In genomic region chr18:3450358-3451107, GRCh38 we compare ENCODE assay signal across 8 cellular contexts. TPM values are rescaled to one million over a fixed set of nuclear protein-coding genes. Genes with fewer than 3 reads are reported as not detected.
A peak's percentile ranks its signal among the peaks of the same experiment; 100 is the strongest.
DNase-seq lines count a peak whose midpoint lies in the region; ATAC-seq and TF ChIP-seq lines count a peak whose summit lies in the region.

No MANE protein-coding gene starts in this region.

- H3K9me3 Mint-ChIP-seq in chondrocyte (ENCODE audit: low read depth): no peaks in the 10 kb centered on the region

- H3K4me1 Mint-ChIP-seq in chondrocyte (ENCODE audit: low read depth): peaks cover 43% of the 10 kb centered on the region

- ATAC-seq in left lung (no peak), HG03108 (IDR thresholded peaks at IDR 0.05; ENCODE audit: unreplicated experiment) (no peak), HG03354 (IDR thresholded peaks at IDR 0.05; ENCODE audit: poor library complexity, severe bottlenecking, unreplicated experiment) (no peak)

- DNase-seq in activated CD4-positive, alpha-beta T cell treated with anti-CD3 and anti-CD28 coated beads for 1 hour: peak; percentile 63
- DNase-seq in chondrocyte (ENCODE audit: low spot score) (no peak), left lung (peak; percentile 84 to 93)
- peak; percentile 62 for DNase-seq in stimulated activated CD4-positive, alpha-beta T cell treated with anti-CD3 and anti-CD28 coated beads, Interleukin-2, amount 100 ng/mL, for 4 hours (ENCODE audit: low read depth)

- H3K4me1 ChIP-seq in BLaER1 treated with 17β-estradiol and CSF1 and Interleukin-3, amounts not matched to agents 10 nM and 100 nM: peaks cover 25 to 41% (median 31%) of the 10 kb centered on the region in 10 experiments
- H3K4me1 ChIP-seq in left lung: peaks cover 31 to 52% of the 10 kb centered on the region in 2 donors

- H3K27me3 Mint-ChIP-seq in chondrocyte (ENCODE audit: low read depth): no peaks in the 10 kb centered on the region

- TF ChIP-seq CTCF in chondrocyte (IDR thresholded peaks at IDR 0.05): no peak
- TF ChIP-seq CTCF in left lung (IDR thresholded peaks at IDR 0.05): no peak

- intact Hi-C loops in left lung (cut with DNase I): loop anchor here in 1 of 2 donors (5.0 to 10.0 kb wide), 2 partner anchors 142 to 166 kb away; no protein-coding TSS in a partner anchor

- H3K27me3 ChIP-seq in BLaER1 treated with 17β-estradiol and CSF1 and Interleukin-3, amounts not matched to agents 10 nM and 100 nM: no peaks in the 10 kb centered on the region
- H3K27me3 ChIP-seq in left lung: no peaks in the 10 kb centered on the region

- no peaks in the 10 kb centered on the region for H3K36me3 Mint-ChIP-seq in chondrocyte (ENCODE audit: low read depth)

- H4K20me1 ChIP-seq in BLaER1 treated with 17β-estradiol and CSF1 and Interleukin-3, amounts not matched to agents 10 nM and 100 nM: peaks cover 26 to 46% (median 42%) of the 10 kb centered on the region in 11 experiments

- H3K4me3 Mint-ChIP-seq in chondrocyte (ENCODE audit: unreplicated experiment): peak overlapping the region; percentile 95

- H3K4me2 ChIP-seq in BLaER1 treated with 17β-estradiol and CSF1 and Interleukin-3, amounts not matched to agents 10 nM and 100 nM: peak overlapping the region; percentile 84 to 96 (median 94)

- H3K9ac ChIP-seq in BLaER1 treated with 17β-estradiol and CSF1 and Interleukin-3, amounts not matched to agents 10 nM and 100 nM: peak overlapping the region; percentile 97 to 100 (median 99)

- H3K27ac ChIP-seq in BLaER1 treated with 17β-estradiol and CSF1 and Interleukin-3, amounts not matched to agents 10 nM and 100 nM: peak overlapping the region; percentile 97 to 100 (median 99)
- H3K27ac ChIP-seq in left lung: peak overlapping the region; percentile 95 to 99

- no peaks in the 10 kb centered on the region for H3K9me3 ChIP-seq in BLaER1 treated with 17β-estradiol and CSF1 and Interleukin-3, amounts not matched to agents 10 nM and 100 nM (replicated peaks in 1 of 11)
- no peaks in the 10 kb centered on the region for H3K9me3 ChIP-seq in left lung

- TF ChIP-seq RAD21 in Ishikawa (IDR thresholded peaks at IDR 0.05; ENCODE audit: low read depth): no peak

- no peak for TF ChIP-seq EP300 in Ishikawa (IDR thresholded peaks at IDR 0.05; ENCODE audit: borderline replicate concordance)

- H3K27ac Mint-ChIP-seq in chondrocyte (ENCODE audit: unreplicated experiment): peak overlapping the region; percentile 98

- peak overlapping the region; percentile 93 to 100 (median 96) for H3K4me3 ChIP-seq in BLaER1 treated with 17β-estradiol and CSF1 and Interleukin-3, amounts not matched to agents 10 nM and 100 nM
- H3K4me3 ChIP-seq in left lung: peak overlapping the region; percentile 72 to 87

- peaks cover 0 to 35% (median 14%) of the 10 kb centered on the region in 11 experiments; a peak in 16 of 22 replicates for H3K36me3 ChIP-seq in BLaER1 treated with 17β-estradiol and CSF1 and Interleukin-3, amounts not matched to agents 10 nM and 100 nM
- no peaks in the 10 kb centered on the region for H3K36me3 ChIP-seq in left lung

TF ChIP-seq in Ishikawa, 13 proteins besides CTCF, POLR2A, EP300 and RAD21:
- TF ChIP-seq TEAD4 (IDR thresholded peaks at IDR 0.05) (peak; percentile 44; the same call in 1 of the 2 replicates), TCF12 (IDR thresholded peaks at IDR 0.05; ENCODE audit: low read depth) (no peak), ZBTB7A (IDR thresholded peaks at IDR 0.05; ENCODE audit: low read depth) (peak; percentile 68), NFIC (IDR thresholded peaks at IDR 0.05) (peak; percentile 33), YY1 (IDR thresholded peaks at IDR 0.05; ENCODE audit: low read depth) (no peak), REST (IDR thresholded peaks at IDR 0.05; ENCODE audit: low read depth) (no peak)
- TF ChIP-seq, protein P1, sequence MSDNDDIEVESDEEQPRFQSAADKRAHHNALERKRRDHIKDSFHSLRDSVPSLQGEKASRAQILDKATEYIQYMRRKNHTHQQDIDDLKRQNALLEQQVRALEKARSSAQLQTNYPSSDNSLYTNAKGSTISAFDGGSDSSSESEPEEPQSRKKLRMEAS (IDR thresholded peaks at IDR 0.05): peak; percentile 56

RNA-seq across cellular contexts. Expression of gene TGIF1, which starts 0.6 kb away (rescaled TPM):
- 26.5 to 67.0 TPM (median 58.5 TPM) in 3 replicates for total RNA-seq in chondrocyte
- total RNA-seq in left lung: 10 to 100 TPM; 42.6 to 60.0 TPM
